1 cellular context compared by ENCODE assay signal in the genomic region with DNA sequence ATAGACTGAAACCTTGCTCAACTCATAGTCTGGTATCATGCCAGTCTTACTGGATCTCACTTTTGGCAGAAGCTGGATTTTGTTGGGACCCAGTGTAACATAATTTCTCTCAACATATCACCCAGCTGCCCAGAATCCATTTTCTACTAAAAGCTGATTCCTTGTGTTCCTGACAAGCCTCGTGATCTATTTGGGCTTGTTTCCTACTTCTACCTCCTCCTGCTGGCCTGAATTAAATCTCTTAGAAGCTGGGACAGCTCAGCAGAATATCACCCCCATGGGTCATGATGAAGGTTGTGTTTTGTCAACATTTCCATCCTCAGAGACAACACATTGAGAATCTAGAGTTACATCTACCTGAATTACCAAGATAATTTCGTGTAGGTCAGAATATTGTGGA.
TF ChIP-seq lines count a peak whose summit lies in the region.

No MANE protein-coding gene starts in this region.

TF ChIP-seq in endothelial cell of umbilical vein, 7 proteins besides CTCF, POLR2A, EP300 and RAD21:
- TF ChIP-seq POLR2AphosphoS5 (IDR thresholded peaks at IDR 0.05; ENCODE audit: insufficient read depth, low read depth, low read length) (no peak), MYC (IDR thresholded peaks at IDR 0.05; ENCODE audit: low read depth, low read length) (no peak), GATA2 (IDR thresholded peaks at IDR 0.05; ENCODE audit: insufficient read depth, insufficient read length, low read depth, low read length) (no peak), JUN (IDR thresholded peaks at IDR 0.05; ENCODE audit: borderline replicate concordance, insufficient read depth, insufficient read length, low read depth) (no peak), FOS (IDR thresholded peaks at IDR 0.05; ENCODE audit: borderline replicate concordance, insufficient read depth, low read length) (no peak), EZH2 (IDR thresholded peaks at IDR 0.05; ENCODE audit: borderline replicate concordance, low read depth, low read length, severe bottlenecking) (no peak)
- TF ChIP-seq, protein P1, sequence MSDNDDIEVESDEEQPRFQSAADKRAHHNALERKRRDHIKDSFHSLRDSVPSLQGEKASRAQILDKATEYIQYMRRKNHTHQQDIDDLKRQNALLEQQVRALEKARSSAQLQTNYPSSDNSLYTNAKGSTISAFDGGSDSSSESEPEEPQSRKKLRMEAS (IDR thresholded peaks at IDR 0.05; ENCODE audit: insufficient read depth, insufficient read length), result no peak
TF ChIP-seq in endothelial cell of umbilical vein: peak in this region for 0.
